In the genomic region with DNA sequence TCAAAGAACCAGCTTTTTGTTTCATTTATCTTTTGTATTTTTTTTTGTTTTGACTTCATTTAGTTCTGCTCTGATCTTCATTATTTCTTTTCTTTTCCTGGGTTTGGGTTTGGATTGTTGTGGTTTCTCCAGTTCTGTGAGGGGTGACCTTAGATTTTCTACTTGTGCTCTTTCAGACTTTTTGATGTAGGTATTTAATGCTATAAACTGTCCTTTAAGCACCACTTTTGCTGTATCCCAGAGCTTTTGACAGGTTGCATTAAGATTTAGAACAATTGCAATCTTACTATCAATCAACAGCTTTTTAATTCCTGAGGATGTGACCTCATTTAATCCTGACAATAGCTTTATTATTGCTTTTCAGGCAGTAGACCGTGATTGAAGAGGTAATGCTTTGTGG, we compare ENCODE assay signal across 29 cellular contexts.
"Had no signal": no experiment of that assay in that cellular context is flagged by ENCODE, and none has a peak within 500 bp of the region (broad histone marks: within the 10 kb centered on the region; RNA-seq: fewer than 3 reads in every experiment).

No MANE protein-coding gene starts in this region.

- DNase-seq: colonic mucosa; cortex of kidney; dermis blood vessel endothelial cell; dorsolateral prefrontal cortex; effector CD4-positive, alpha-beta T cell; effector CD8-positive, alpha-beta T cell; effector memory CD4-positive, alpha-beta T cell; effector memory CD8-positive, alpha-beta T cell; endodermal cell; erythroblast; esophagus squamous epithelium; foreskin fibroblast; foreskin keratinocyte; foreskin melanocyte; gastrocnemius medialis; glutamatergic neuron; head of caudate nucleus; heart left ventricle; heart right ventricle had no signal

- H3K9me3 Mint-ChIP-seq: dendritic cell treated with granulocyte-macrophage colony-stimulating factor and Interleukin-4, amounts not matched to agents 40 ng/mL and 50 ng/mL, for 4 days; effector memory CD8-positive, alpha-beta T cell; endodermal cell had no signal

- H3K4me2 ChIP-seq: hepatocyte had no signal

- FAIRE-seq: endometrium, endothelial cell of umbilical vein, frontal cortex had no signal

- H3K9me3 ChIP-seq: colonic mucosa, esophagus squamous epithelium, gastrocnemius medialis had no signal

- H3K4me1 ChIP-seq: colonic mucosa, esophagus muscularis mucosa, esophagus squamous epithelium, foreskin keratinocyte, gastrocnemius medialis, gastroesophageal sphincter had no signal

- H3K79me2 ChIP-seq: hepatocyte had no signal

- H3K27ac ChIP-seq: colonic mucosa, coronary artery, dorsolateral prefrontal cortex, epithelial cell of prostate, esophagus muscularis mucosa, esophagus squamous epithelium, foreskin keratinocyte, gastrocnemius medialis, gastroesophageal sphincter, heart left ventricle, heart right ventricle, hepatocyte had no signal

- H2AFZ ChIP-seq: hepatocyte had no signal

- H3K4me3 Mint-ChIP-seq: dendritic cell treated with granulocyte-macrophage colony-stimulating factor and Interleukin-4, amounts not matched to agents 40 ng/mL and 50 ng/mL, for 4 days; effector memory CD8-positive, alpha-beta T cell; endodermal cell had no signal

- H3K4me1 Mint-ChIP-seq: endodermal cell had no signal

- H3K36me3 ChIP-seq: colonic mucosa, esophagus muscularis mucosa, esophagus squamous epithelium, gastrocnemius medialis, gastroesophageal sphincter, heart left ventricle, heart right ventricle had no signal

- H3K27me3 ChIP-seq: colonic mucosa had no signal

- ATAC-seq: effector memory CD8-positive, alpha-beta T cell; esophagus mucosa; foreskin keratinocyte; gastrocnemius medialis; gastroesophageal sphincter; heart left ventricle; heart right ventricle had no signal

- H3K27ac Mint-ChIP-seq: dendritic cell treated with granulocyte-macrophage colony-stimulating factor and Interleukin-4, amounts not matched to agents 40 ng/mL and 50 ng/mL, for 4 days; effector memory CD8-positive, alpha-beta T cell; endodermal cell had no signal

- H3K4me3 ChIP-seq: colonic mucosa, coronary artery, dorsolateral prefrontal cortex, esophagus muscularis mucosa, esophagus squamous epithelium, gastrocnemius medialis, gastroesophageal sphincter, heart left ventricle, heart right ventricle, hepatocyte had no signal
